ENCODE assay signal across 17 cellular contexts in the genomic region with DNA sequence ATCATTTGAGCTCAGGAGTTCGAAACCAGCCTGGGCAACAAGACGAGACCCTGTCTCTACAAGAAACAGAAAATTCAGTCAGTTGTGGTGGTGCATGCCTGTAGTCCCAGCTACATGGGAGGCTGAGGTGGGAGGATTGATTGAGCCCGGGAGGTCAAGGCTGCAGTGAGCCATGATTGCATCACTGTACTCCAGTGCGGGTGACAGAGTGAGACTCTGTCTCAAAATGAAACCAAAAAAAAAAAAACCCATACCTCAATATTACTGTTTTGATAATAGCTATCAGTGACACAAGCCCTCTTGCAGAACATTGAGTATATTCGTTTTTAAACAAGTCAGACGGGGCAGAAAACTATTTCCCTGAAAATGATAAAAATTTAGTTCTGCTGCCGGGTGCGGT.
"Had no signal": no experiment of that assay in that cellular context is flagged by ENCODE, and none has a peak within 500 bp of the region (broad histone marks: within the 10 kb centered on the region; RNA-seq: fewer than 3 reads in every experiment).

No MANE protein-coding gene starts in this region.

- H3K27me3 Mint-ChIP-seq: dendritic cell treated with granulocyte-macrophage colony-stimulating factor and Interleukin-4, amounts not matched to agents 40 ng/mL and 50 ng/mL, for 4 days; naive B cell had no signal

- H3K4me3 ChIP-seq: heart left ventricle, ovary, right atrium auricular region, sigmoid colon, skin epidermis, tibial artery had no signal

- H3K27me3 ChIP-seq: heart left ventricle, neutrophil, ovary, right atrium auricular region, sigmoid colon, tibial artery had no signal

- H3K27ac Mint-ChIP-seq: dendritic cell treated with granulocyte-macrophage colony-stimulating factor and Interleukin-4, amounts not matched to agents 40 ng/mL and 50 ng/mL, for 4 days had no signal

- DNase-seq: cerebellar nuclear complex; foreskin melanocyte; heart left ventricle; hypothalamus; kidney glomerular epithelial cell; mesendoderm; naive B cell; ovary; sigmoid colon; stimulated activated CD4-positive, alpha-beta T cell treated with anti-CD3 and anti-CD28 coated beads, Interleukin-2, amount 100 ng/mL, for 24 hours; stimulated activated CD4-positive, alpha-beta T cell treated with anti-CD3 and anti-CD28 coated beads, Interleukin-4, amount 100 ng/mL, for 4 hours; stimulated activated naive CD4-positive, alpha-beta T cell treated with Interleukin-2 at 50 U/mL for 16 hours; tibial artery had no signal

- ATAC-seq: heart left ventricle had no signal

- H3K36me3 ChIP-seq: ovary had no signal

- H3K27ac ChIP-seq: heart left ventricle, neutrophil, ovary, right atrium auricular region, sigmoid colon, skin epidermis, tibial artery had no signal

- H3K4me1 ChIP-seq: right atrium auricular region had no signal

- H3K4me3 Mint-ChIP-seq: dendritic cell treated with granulocyte-macrophage colony-stimulating factor and Interleukin-4, amounts not matched to agents 40 ng/mL and 50 ng/mL, for 4 days; naive B cell had no signal
